21 cellular contexts compared by ENCODE assay signal in the genomic region with DNA sequence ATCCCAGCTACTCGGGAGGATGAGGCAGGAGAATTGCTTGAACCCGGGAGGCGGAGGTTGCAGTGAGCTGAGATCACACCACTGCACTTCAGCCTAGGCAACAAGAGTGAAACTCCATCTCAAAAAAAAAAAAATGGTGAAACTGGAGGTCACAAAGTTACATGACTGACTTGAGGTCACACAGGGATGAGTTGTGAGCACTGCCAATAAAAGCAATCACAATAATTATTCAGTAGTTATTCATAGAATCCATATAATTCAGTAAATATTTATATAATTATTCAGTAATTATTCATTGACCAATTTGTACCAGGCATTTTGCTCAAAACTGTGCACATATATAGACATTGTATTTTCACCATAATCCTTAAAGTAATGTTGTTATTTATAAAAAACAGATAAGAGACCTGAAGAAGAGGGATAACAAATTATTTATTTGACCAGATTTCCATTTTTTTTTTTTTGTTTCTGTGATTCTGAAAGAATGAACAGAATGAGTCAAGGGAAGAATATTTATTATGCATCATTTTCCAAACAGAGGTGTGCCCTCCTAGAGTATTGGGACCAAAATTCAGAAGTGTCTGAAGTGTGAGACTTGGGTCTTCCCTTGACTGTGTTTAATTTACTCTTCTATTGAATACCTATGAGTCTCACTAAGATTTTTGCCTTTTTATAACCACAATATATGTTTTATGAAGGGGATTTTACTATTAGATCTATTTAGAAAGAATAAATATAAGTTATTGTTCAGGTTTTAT.
"Had no signal": no experiment of that assay in that cellular context is flagged by ENCODE, and none has a peak within 500 bp of the region (broad histone marks: within the 10 kb centered on the region; RNA-seq: fewer than 3 reads in every experiment).

No MANE protein-coding gene starts in this region.

- H3K27me3 ChIP-seq: colonic mucosa, esophagus muscularis mucosa, gastroesophageal sphincter, heart left ventricle, hepatocyte, left lung had no signal

- H3K4me1 ChIP-seq: colonic mucosa, esophagus muscularis mucosa, foreskin keratinocyte, gastroesophageal sphincter, heart left ventricle, left lung, lower lobe of right lung had no signal

- H3K27ac ChIP-seq: colonic mucosa, esophagus muscularis mucosa, foreskin keratinocyte, gastroesophageal sphincter, heart left ventricle, hepatocyte, left lung, lower lobe of right lung had no signal

- H3K4me2 ChIP-seq: hepatocyte had no signal

- DNase-seq: colonic mucosa; cortex of kidney; effector CD8-positive, alpha-beta T cell; effector memory CD8-positive, alpha-beta T cell; endodermal cell; foreskin keratinocyte; heart left ventricle; hypothalamus; left cardiac atrium; left lung; left ventricle myocardium superior; lower lobe of right lung; mesenchymal stem cell; midbrain; naive thymus-derived CD4-positive, alpha-beta T cell had no signal

- H3K79me2 ChIP-seq: hepatocyte had no signal

- H2AFZ ChIP-seq: hepatocyte had no signal

- H3K4me3 ChIP-seq: colonic mucosa, esophagus muscularis mucosa, gastroesophageal sphincter, heart left ventricle, hepatocyte, left lung, lower lobe of right lung had no signal

- H3K36me3 ChIP-seq: colonic mucosa, esophagus muscularis mucosa, gastroesophageal sphincter, heart left ventricle, left lung, lower lobe of right lung had no signal

- ATAC-seq: effector memory CD8-positive, alpha-beta T cell; foreskin keratinocyte; gastroesophageal sphincter; heart left ventricle; left cardiac atrium; left lung; left ventricle myocardium superior; lower lobe of right lung; naive thymus-derived CD4-positive, alpha-beta T cell had no signal

- FAIRE-seq: endometrium, frontal cortex, islet of Langerhans had no signal

- H3K9me3 ChIP-seq: colonic mucosa, esophagus muscularis mucosa, gastroesophageal sphincter, heart left ventricle, left lung, lower lobe of right lung had no signal
